ENCODE assay signal across 9 cellular contexts in the genomic region with DNA sequence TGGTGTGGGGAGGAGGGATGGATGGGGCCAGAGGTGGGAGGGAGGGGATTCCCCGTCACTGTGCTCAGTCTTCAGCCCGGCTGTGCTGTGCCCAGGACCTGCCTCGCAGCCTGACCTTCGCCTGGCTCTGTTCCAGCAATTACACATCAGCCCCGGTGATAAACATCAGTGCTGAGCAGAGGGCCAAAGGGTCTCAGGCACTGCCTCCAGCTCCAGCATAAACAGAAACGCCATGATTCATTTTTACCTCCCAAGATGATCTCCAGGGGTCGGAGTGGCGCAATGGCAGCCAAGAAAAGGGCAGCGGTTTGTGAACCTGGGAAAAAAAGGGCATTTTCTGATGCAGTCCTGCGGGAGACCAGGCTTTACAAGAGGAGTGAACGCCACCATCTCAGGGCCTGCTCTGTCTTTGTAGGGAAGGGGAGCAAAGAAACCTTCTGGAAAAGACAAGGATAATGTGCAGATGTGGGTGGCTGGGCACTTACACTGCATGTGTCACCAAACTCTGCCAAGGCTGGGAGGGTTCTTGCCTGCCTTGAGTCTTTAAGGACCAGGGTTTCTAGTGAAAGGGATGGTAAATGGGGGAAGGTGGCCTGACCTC. TPM values are rescaled to one million over a fixed set of nuclear protein-coding genes. Genes with fewer than 3 reads are reported as not detected.
A peak's percentile ranks its signal among the peaks of the same experiment; 100 is the strongest.
DNase-seq lines count a peak whose midpoint lies in the region; ATAC-seq and TF ChIP-seq lines count a peak whose summit lies in the region.
"Had no signal": no experiment of that assay in that cellular context is flagged by ENCODE, and none has a peak within 500 bp of the region (broad histone marks: within the 10 kb centered on the region; RNA-seq: fewer than 3 reads in every experiment).

No MANE protein-coding gene starts in this region.

- no peak overlapping the region for H2AFZ ChIP-seq in smooth muscle cell (ENCODE audit: low read depth)

- H3K4me1 ChIP-seq in SJSA1 (replicated peaks) = peaks cover 38% of the 10 kb centered on the region
- H3K4me1 ChIP-seq in right cardiac atrium (ENCODE audit: control insufficient read depth, insufficient read depth, low read length) = peaks cover 23% of the 10 kb centered on the region
- peaks cover 5% of the 10 kb centered on the region for H3K4me1 ChIP-seq in smooth muscle cell (ENCODE audit: low read depth)

- peak; percentile 70 to 74 for ATAC-seq in right cardiac atrium
- ATAC-seq in HG02884 (IDR thresholded peaks at IDR 0.05; ENCODE audit: unreplicated experiment) = no peak

- H4K20me1 ChIP-seq in smooth muscle cell (ENCODE audit: low read depth) = no peaks in the 10 kb centered on the region

- H3K9me3 ChIP-seq in SJSA1 (replicated peaks) (no peaks in the 10 kb centered on the region), right cardiac atrium (ENCODE audit: control insufficient read depth, low read length) (peaks cover 2% of the 10 kb centered on the region), smooth muscle cell (replicated peaks; ENCODE audit: low read depth) (no peaks in the 10 kb centered on the region)

- no peak overlapping the region for H3K9ac ChIP-seq in smooth muscle cell (ENCODE audit: low read depth)

- no peaks in the 10 kb centered on the region for H3K79me2 ChIP-seq in smooth muscle cell (ENCODE audit: low read depth)

- H3K27me3 ChIP-seq in SJSA1 (replicated peaks) (no peaks in the 10 kb centered on the region), right cardiac atrium (ENCODE audit: control insufficient read depth, insufficient read depth) (no peaks in the 10 kb centered on the region), smooth muscle cell (ENCODE audit: low read depth) (no peaks in the 10 kb centered on the region)

- H3K4me2 ChIP-seq in smooth muscle cell = peak overlapping the region; percentile 67

- intact Hi-C loops in right cardiac atrium (cut with DNase I) = no loop called here

- TF ChIP-seq CTCF in smooth muscle cell (IDR thresholded peaks at IDR 0.05; ENCODE audit: borderline replicate concordance, insufficient read depth, poor library complexity, severe bottlenecking) = no peak
- TF ChIP-seq CTCF in GM13977 (IDR thresholded peaks at IDR 0.05; ENCODE audit: extremely low read depth, insufficient read depth, missing control alignments) = no peak

- H3K4me3 ChIP-seq in SJSA1 (no peak overlapping the region), right cardiac atrium (ENCODE audit: low read length) (no peak overlapping the region), smooth muscle cell (no peak overlapping the region)

- WGBS in right cardiac atrium = 32% methylated on average over 11 of the region's 11 CpGs
- WGBS in smooth muscle cell (ENCODE audit: low lambda C conversion rate) = 16% methylated on average over 11 of the region's 11 CpGs

- peak; percentile 97 for DNase-seq in HCEC 1CT
- DNase-seq in SJSA1 (ENCODE audit: low read depth in 1 of 2, low spot score in 2 of 2) = peak; percentile 96 to 98
- DNase-seq in right cardiac atrium = peak; percentile 80 to 89 (median 81)
- DNase-seq in smooth muscle cell (lab: John Stamatoyannopoulos, UW; ENCODE audit: unreplicated experiment) = peak; percentile 26
- DNase-seq in ecto neural progenitor cell (ENCODE audit: low spot score) = no peak
- no peak for DNase-seq in activated naive CD4-positive, alpha-beta T cell treated with anti-CD3 and anti-CD28 coated beads, Interleukin-2, amount 50 U/mL, for 16 hours
- no peak for DNase-seq in GM13977 (ENCODE audit: low spot score)

- H3F3A ChIP-seq in smooth muscle cell (ENCODE audit: low read depth) = peaks cover 16% of the 10 kb centered on the region

- in situ Hi-C loops in GM13977 (cut with MboI; ENCODE audit: low pct_unique_long_range_greater_than_20kb, low sequenced_read_pairs, unreplicated experiment) = no loop called here

- no peaks in the 10 kb centered on the region for H3K36me3 ChIP-seq in SJSA1
- no peaks in the 10 kb centered on the region for H3K36me3 ChIP-seq in smooth muscle cell (ENCODE audit: low read depth)

- H3K27ac ChIP-seq in SJSA1 (peak overlapping the region; percentile 68), right cardiac atrium (ENCODE audit: low read length) (peak overlapping the region; percentile 83), smooth muscle cell (ENCODE audit: low read depth) (peak overlapping the region; percentile 78)
- H3K27ac ChIP-seq: epithelial cell of prostate had no signal

RNA-seq across cellular contexts. Expression of a gene that starts 28.1 kb away (rescaled TPM):
- 31.9 and 43.4 TPM in 2 replicates for total RNA-seq in SJSA1 (2014; rRNA removed; shearing (Covaris generic))
- total RNA-seq in right cardiac atrium = 10 to 100 TPM; 55.8 to 96.6 (median 73.6) TPM
- polyA plus RNA-seq in right cardiac atrium = 79.5 TPM
- 23.1 and 30.1 TPM in 2 replicates for total RNA-seq in smooth muscle cell
- 64.4 and 73.5 TPM in 2 replicates for polyA plus RNA-seq in smooth muscle cell

RNA-seq across cellular contexts. Expression of a gene that starts 29.6 kb away (rescaled TPM):
- total RNA-seq in SJSA1 (2014; rRNA removed; shearing (Covaris generic)) = 6.4 and 8.1 TPM in 2 replicates
- total RNA-seq in right cardiac atrium (10 to 100 TPM; 22.0 to 40.6 (median 33.0) TPM), smooth muscle cell (4.0 and 6.5 TPM in 2 replicates)
- polyA plus RNA-seq in right cardiac atrium (33.7 TPM), smooth muscle cell (5.6 and 6.2 TPM in 2 replicates)

RNA-seq across cellular contexts. Expression of a gene that starts 38.6 kb away (rescaled TPM):
- 87.5 and 108 TPM in 2 replicates for total RNA-seq in SJSA1 (2014; rRNA removed; shearing (Covaris generic))
- total RNA-seq in right cardiac atrium (10 to 100 TPM; 67.8 to 96.9 (median 78.5) TPM), smooth muscle cell (78.6 and 99.3 TPM in 2 replicates)
- polyA plus RNA-seq in right cardiac atrium (73.4 TPM), smooth muscle cell (102 and 117 TPM in 2 replicates)

Comparison
In these comparisons a context has a peak if more than half of its experiments do, and no peak if none do; other contexts are left out.
1. DNase-seq: peak in HCEC 1CT (single experiment), SJSA1 (2 of 2), right cardiac atrium (3 of 3) and smooth muscle cell (single experiment); none in ecto neural progenitor cell (single experiment), activated naive CD4-positive, alpha-beta T cell treated with anti-CD3 and anti-CD28 coated beads, Interleukin-2, amount 50 U/mL, for 16 hours (single experiment) and GM13977 (single experiment).
2. Peak in every context shown above with its lines, with median percentiles within 50 percentile points of each other: H3K27ac ChIP-seq.